ENCODE assay signal across 12 cellular contexts in the genomic region with DNA sequence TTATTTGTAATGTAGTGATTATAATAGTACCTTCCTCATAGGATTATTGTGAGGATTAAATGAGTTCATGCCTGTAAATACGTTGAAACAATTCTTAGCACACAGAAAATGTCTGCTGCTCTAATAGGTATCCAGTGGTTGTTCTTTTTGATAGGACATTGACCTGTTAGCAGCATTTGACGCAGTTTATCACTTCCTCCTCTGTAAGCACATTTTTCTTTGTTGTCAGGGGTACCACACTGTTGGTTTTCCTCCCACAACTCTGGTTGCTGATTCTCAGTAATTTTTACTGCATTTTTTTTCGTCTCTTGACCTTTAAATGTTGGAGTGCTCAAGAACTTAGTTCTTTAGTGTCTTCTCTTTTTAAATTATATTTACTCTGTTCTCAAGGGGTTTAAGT. TPM values are rescaled to one million over a fixed set of nuclear protein-coding genes. Genes with fewer than 3 reads are reported as not detected.
DNase-seq lines count a peak whose midpoint lies in the region; ATAC-seq, FAIRE-seq and TF ChIP-seq lines count a peak whose summit lies in the region.
"Had no signal": no experiment of that assay in that cellular context is flagged by ENCODE, and none has a peak within 500 bp of the region (broad histone marks: within the 10 kb centered on the region; RNA-seq: fewer than 3 reads in every experiment).

No MANE protein-coding gene starts in this region.

- H3K9me3 Mint-ChIP-seq in CD14-positive monocyte (no peaks in the 10 kb centered on the region), WTC11 (no peaks in the 10 kb centered on the region), memory B cell (no peaks in the 10 kb centered on the region)
- H3K9me3 Mint-ChIP-seq: mesothelial cell of epicardium had no signal

- CTCF ChIA-PET in WTC11 (lab: Charles Lee), result interaction anchor here (1.2 kb wide), 1 partner anchor 12 kb away, joined by 4 read pairs; no protein-coding TSS in a partner anchor

- no peak overlapping the region for H3K4me3 Mint-ChIP-seq in CD14-positive monocyte
- no peak overlapping the region for H3K4me3 Mint-ChIP-seq in WTC11
- H3K4me3 Mint-ChIP-seq in memory B cell, result no peak overlapping the region
- H3K4me3 Mint-ChIP-seq: mesothelial cell of epicardium had no signal

- TF ChIP-seq CTCF in CD14-positive monocyte (IDR thresholded peaks at IDR 0.05) (no peak), WTC11 (IDR thresholded peaks at IDR 0.05) (no peak)

- ATAC-seq in WTC11, result no peak
- peak; percentile 64 for ATAC-seq in memory B cell (ENCODE audit: low read depth)
- ATAC-seq in HG02884 (IDR thresholded peaks at IDR 0.05; ENCODE audit: unreplicated experiment), result no peak

- peak; percentile 35 for FAIRE-seq in GM19239 (lab: Jason Lieb, UNC)
- FAIRE-seq: RCC 7860 had no signal

- H3K4me1 Mint-ChIP-seq in CD14-positive monocyte, result peaks cover 80% of the 10 kb centered on the region
- H3K4me1 Mint-ChIP-seq in WTC11, result peaks cover 69% of the 10 kb centered on the region
- peaks cover 50% of the 10 kb centered on the region for H3K4me1 Mint-ChIP-seq in memory B cell

- POLR2A ChIA-PET in WTC11 (lab: Charles Lee), result no interaction called here

- DNase-seq in CD14-positive monocyte (ENCODE audit: low spot score), result no peak
- no peak for DNase-seq in GM19239 (ENCODE audit: insufficient read length, low spot score)
- DNase-seq in WTC11 (ENCODE audit: low spot score), result no peak
- DNase-seq in memory B cell (ENCODE audit: low spot score in 2 of 2), result no peak
- no peak for DNase-seq in iPS-NIHi11 (ENCODE audit: low spot score)
- DNase-seq in GOT3 (lab: John Stamatoyannopoulos, UW), result no peak
- DNase-seq in HPDE6-E6E7 (ENCODE audit: extremely low spot score), result no peak
- DNase-seq: hypothalamus, MG63 had no signal

- peaks cover 0 to 3% (median 1%) of the 10 kb centered on the region in 3 donors for H3K27me3 Mint-ChIP-seq in CD14-positive monocyte (ENCODE audit: low read depth in 3 of 3)
- no peaks in the 10 kb centered on the region for H3K27me3 Mint-ChIP-seq in WTC11 (ENCODE audit: low read depth)
- H3K27me3 Mint-ChIP-seq in memory B cell, result no peaks in the 10 kb centered on the region

- intact Hi-C loops in CD14-positive monocyte (cut with micrococcal nuclease), result no loop called here

- H3K27ac Mint-ChIP-seq in CD14-positive monocyte (peak overlapping the region; percentile 38 to 83 (median 69)), WTC11 (peak overlapping the region; percentile 82), memory B cell (peak overlapping the region; percentile 70)
- H3K27ac Mint-ChIP-seq: mesothelial cell of epicardium had no signal

- H3K36me3 Mint-ChIP-seq in CD14-positive monocyte (peaks cover 12 to 20% of the 10 kb centered on the region in 2 donors), WTC11 (peaks cover 29% of the 10 kb centered on the region), memory B cell (peaks cover 25% of the 10 kb centered on the region)

TF ChIP-seq in WTC11, 78 proteins besides CTCF, POLR2A, EP300 and RAD21 (continues in another document):
- TF ChIP-seq RELA (CRISPR knock-in tag; IDR thresholded peaks at IDR 0.05; ENCODE audit: borderline replicate concordance) (no peak), ZNF232 (CRISPR knock-in tag; IDR thresholded peaks at IDR 0.05) (no peak), MXD4 (CRISPR knock-in tag; IDR thresholded peaks at IDR 0.05; ENCODE audit: borderline replicate concordance) (no peak), FOXP1 (CRISPR knock-in tag; IDR thresholded peaks at IDR 0.05; ENCODE audit: borderline replicate concordance) (no peak), FOXK1 (CRISPR knock-in tag; IDR thresholded peaks at IDR 0.05) (no peak), NR3C1 (CRISPR knock-in tag; conservative IDR thresholded peaks at IDR 0.05; ENCODE audit: low read depth) (no peak), ZNF396 (CRISPR knock-in tag; IDR thresholded peaks at IDR 0.05; ENCODE audit: borderline replicate concordance) (no peak), ZNF423 (CRISPR knock-in tag; IDR thresholded peaks at IDR 0.05) (no peak), CBFB (CRISPR knock-in tag; IDR thresholded peaks at IDR 0.05; ENCODE audit: low read depth) (no peak), CREM (CRISPR knock-in tag; IDR thresholded peaks at IDR 0.05) (no peak), MYBL2 (CRISPR knock-in tag; IDR thresholded peaks at IDR 0.05) (no peak)
- TF ChIP-seq, protein P1, sequence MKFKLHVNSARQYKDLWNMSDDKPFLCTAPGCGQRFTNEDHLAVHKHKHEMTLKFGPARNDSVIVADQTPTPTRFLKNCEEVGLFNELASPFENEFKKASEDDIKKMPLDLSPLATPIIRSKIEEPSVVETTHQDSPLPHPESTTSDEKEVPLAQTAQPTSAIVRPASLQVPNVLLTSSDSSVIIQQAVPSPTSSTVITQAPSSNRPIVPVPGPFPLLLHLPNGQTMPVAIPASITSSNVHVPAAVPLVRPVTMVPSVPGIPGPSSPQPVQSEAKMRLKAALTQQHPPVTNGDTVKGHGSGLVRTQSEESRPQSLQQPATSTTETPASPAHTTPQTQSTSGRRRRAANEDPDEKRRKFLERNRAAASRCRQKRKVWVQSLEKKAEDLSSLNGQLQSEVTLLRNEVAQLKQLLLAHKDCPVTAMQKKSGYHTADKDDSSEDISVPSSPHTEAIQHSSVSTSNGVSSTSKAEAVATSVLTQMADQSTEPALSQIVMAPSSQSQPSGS (CRISPR knock-in tag; IDR thresholded peaks at IDR 0.05; ENCODE audit: borderline replicate concordance, low read depth), result no peak
- TF ChIP-seq, protein P2, sequence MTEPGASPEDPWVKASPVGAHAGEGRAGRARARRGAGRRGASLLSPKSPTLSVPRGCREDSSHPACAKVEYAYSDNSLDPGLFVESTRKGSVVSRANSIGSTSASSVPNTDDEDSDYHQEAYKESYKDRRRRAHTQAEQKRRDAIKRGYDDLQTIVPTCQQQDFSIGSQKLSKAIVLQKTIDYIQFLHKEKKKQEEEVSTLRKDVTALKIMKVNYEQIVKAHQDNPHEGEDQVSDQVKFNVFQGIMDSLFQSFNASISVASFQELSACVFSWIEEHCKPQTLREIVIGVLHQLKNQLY (CRISPR knock-in tag; IDR thresholded peaks at IDR 0.05), result no peak
- TF ChIP-seq, protein P3, sequence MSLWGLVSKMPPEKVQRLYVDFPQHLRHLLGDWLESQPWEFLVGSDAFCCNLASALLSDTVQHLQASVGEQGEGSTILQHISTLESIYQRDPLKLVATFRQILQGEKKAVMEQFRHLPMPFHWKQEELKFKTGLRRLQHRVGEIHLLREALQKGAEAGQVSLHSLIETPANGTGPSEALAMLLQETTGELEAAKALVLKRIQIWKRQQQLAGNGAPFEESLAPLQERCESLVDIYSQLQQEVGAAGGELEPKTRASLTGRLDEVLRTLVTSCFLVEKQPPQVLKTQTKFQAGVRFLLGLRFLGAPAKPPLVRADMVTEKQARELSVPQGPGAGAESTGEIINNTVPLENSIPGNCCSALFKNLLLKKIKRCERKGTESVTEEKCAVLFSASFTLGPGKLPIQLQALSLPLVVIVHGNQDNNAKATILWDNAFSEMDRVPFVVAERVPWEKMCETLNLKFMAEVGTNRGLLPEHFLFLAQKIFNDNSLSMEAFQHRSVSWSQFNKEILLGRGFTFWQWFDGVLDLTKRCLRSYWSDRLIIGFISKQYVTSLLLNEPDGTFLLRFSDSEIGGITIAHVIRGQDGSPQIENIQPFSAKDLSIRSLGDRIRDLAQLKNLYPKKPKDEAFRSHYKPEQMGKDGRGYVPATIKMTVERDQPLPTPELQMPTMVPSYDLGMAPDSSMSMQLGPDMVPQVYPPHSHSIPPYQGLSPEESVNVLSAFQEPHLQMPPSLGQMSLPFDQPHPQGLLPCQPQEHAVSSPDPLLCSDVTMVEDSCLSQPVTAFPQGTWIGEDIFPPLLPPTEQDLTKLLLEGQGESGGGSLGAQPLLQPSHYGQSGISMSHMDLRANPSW (CRISPR knock-in tag; conservative IDR thresholded peaks at IDR 0.05; ENCODE audit: low read depth), result no peak
- TF ChIP-seq, protein P4, sequence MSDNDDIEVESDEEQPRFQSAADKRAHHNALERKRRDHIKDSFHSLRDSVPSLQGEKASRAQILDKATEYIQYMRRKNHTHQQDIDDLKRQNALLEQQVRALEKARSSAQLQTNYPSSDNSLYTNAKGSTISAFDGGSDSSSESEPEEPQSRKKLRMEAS (CRISPR knock-in tag; IDR thresholded peaks at IDR 0.05), result no peak
- TF ChIP-seq, protein P5, sequence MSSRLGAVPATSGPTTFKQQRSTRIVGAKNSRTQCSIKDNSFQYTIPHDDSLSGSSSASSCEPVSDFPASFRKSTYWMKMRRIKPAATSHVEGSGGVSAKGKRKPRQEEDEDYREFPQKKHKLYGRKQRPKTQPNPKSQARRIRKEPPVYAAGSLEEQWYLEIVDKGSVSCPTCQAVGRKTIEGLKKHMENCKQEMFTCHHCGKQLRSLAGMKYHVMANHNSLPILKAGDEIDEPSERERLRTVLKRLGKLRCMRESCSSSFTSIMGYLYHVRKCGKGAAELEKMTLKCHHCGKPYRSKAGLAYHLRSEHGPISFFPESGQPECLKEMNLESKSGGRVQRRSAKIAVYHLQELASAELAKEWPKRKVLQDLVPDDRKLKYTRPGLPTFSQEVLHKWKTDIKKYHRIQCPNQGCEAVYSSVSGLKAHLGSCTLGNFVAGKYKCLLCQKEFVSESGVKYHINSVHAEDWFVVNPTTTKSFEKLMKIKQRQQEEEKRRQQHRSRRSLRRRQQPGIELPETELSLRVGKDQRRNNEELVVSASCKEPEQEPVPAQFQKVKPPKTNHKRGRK (CRISPR knock-in tag; IDR thresholded peaks at IDR 0.05; ENCODE audit: borderline replicate concordance), result no peak

RNA-seq across cellular contexts. Expression of a gene that starts 15.4 kb away (rescaled TPM):
- 10 to 100 TPM; 24.9 to 34.6 TPM for polyA plus RNA-seq in CD14-positive monocyte
- total RNA-seq in WTC11 (2021), result 94.2 to 102 TPM (median 96.4 TPM) in 3 replicates
